In genomic region chr7:144835668-144836544, GRCh38 we compare ENCODE assay signal across 8 cellular contexts. TPM values are rescaled to one million over a fixed set of nuclear protein-coding genes. Genes with fewer than 3 reads are reported as not detected.
DNase-seq lines count a peak whose midpoint lies in the region; TF ChIP-seq lines count a peak whose summit lies in the region.

TPK1 (minus strand) TSS chr7:144836053; CDS start chr7:144835602, 451 bp downstream.

- H3K4ac ChIP-seq in H9 (ENCODE audit: low read depth, low read length): no peak within 1 kb of the TSS

- no peak within 1 kb of the TSS for H4K5ac ChIP-seq in H9 (ENCODE audit: insufficient read length, low read depth, low read length)

- H3K18ac ChIP-seq in H9 (ENCODE audit: insufficient read length, low read depth, low read length): peak within 1 kb of the TSS; percentile 67

- peak within 1 kb of the TSS; percentile 60 for H3K9ac ChIP-seq in H9 (ENCODE audit: extremely low read depth, insufficient read length, low read length)

- no peaks in the 10 kb centered on the region for H3K79me2 ChIP-seq in H9 (ENCODE audit: insufficient read depth, low read length)

- H3K4me3 Mint-ChIP-seq in H9: peak within 1 kb of the TSS; percentile 84 to 98

- no peak within 1 kb of the TSS for H4K8ac ChIP-seq in H9 (replicated peaks; ENCODE audit: insufficient read length, low read depth, low read length)

- H2AFZ ChIP-seq in H9 (ENCODE audit: low read length) (peak within 1 kb of the TSS; percentile 81), neuron (ENCODE audit: low read depth, low read length) (peak within 1 kb of the TSS; percentile 98)

- WGBS in H9 (ENCODE audit: extremely low coverage, insufficient read length, low lambda C conversion rate): no CpG with 5 or more reads among the region's 81 CpGs

- H3K23me2 ChIP-seq in H9 (ENCODE audit: insufficient read length, low read depth, low read length, poor library complexity, severe bottlenecking): peaks cover 7% of the 10 kb centered on the region

- H3K79me1 ChIP-seq in H9 (ENCODE audit: insufficient read depth, low read depth, low read length, poor library complexity, severe bottlenecking): no peaks in the 10 kb centered on the region

- DNase-seq in GDM1 (lab: John Stamatoyannopoulos, UW) (peak; percentile 88), H9 (peak; percentile 96), MG63 (peak; percentile 91), SK-MEL-5 (ENCODE audit: low read depth, low spot score) (peak; percentile 92), foreskin melanocyte (peak; percentile 82), stromal cell of bone marrow (ENCODE audit: low read depth) (peak; percentile 81)
- DNase-seq in activated naive CD4-positive, alpha-beta T cell treated with Interleukin-2 at 50 U/mL for 16 hours: peak; percentile 91

- H2BK20ac ChIP-seq in H9 (ENCODE audit: low read depth, low read length, poor library complexity, severe bottlenecking): no peak within 1 kb of the TSS

- no peak within 1 kb of the TSS for H3T11ph ChIP-seq in H9 (ENCODE audit: low read length)

- H3K4me1 Mint-ChIP-seq in H9: peaks cover 3 to 6% of the 10 kb centered on the region in 2 experiments; a peak in 2 of 4 replicates

- peak within 1 kb of the TSS; percentile 82 to 96 (median 93); a peak in 6 of 7 replicates for H3K27ac Mint-ChIP-seq in H9

- no peak within 1 kb of the TSS; the same call in none of the 2 replicates for H3K14ac ChIP-seq in H9 (ENCODE audit: insufficient read depth, low read length)

- H3K9me3 ChIP-seq in H9 (ENCODE audit: control insufficient read depth, low read depth, low read length) (no peaks in the 10 kb centered on the region), MG63 (no peaks in the 10 kb centered on the region; the same call in 1 of the 2 replicates), neuron (ENCODE audit: low read length) (no peaks in the 10 kb centered on the region)

- H3K9me3 Mint-ChIP-seq in H9: peaks cover 0 to 12% of the 10 kb centered on the region in 2 experiments; a peak in 1 of 5 replicates

- H3K36me3 Mint-ChIP-seq in H9 (ENCODE audit: insufficient read depth in 1 of 3, low read depth in 3 of 3): peaks cover 0 to 9% (median 0%) of the 10 kb centered on the region in 3 experiments; a peak in 2 of 7 replicates

- no peak within 1 kb of the TSS for H2BK15ac ChIP-seq in H9 (ENCODE audit: low read depth, low read length)

- H4K91ac ChIP-seq in H9 (ENCODE audit: insufficient read length, low read depth, low read length): no peak within 1 kb of the TSS

- no peaks in the 10 kb centered on the region for H3K27me3 ChIP-seq in H9 (ENCODE audit: insufficient read depth, low read length)
- no peaks in the 10 kb centered on the region for H3K27me3 ChIP-seq in MG63
- H3K27me3 ChIP-seq in neuron (ENCODE audit: insufficient read depth, low read length): no peaks in the 10 kb centered on the region

- H2BK120ac ChIP-seq in H9 (ENCODE audit: low read depth, low read length, poor library complexity, severe bottlenecking): no peak within 1 kb of the TSS

- H3K27me3 Mint-ChIP-seq in H9 (ENCODE audit: low read depth): peaks cover 6% of the 10 kb centered on the region

- no peak within 1 kb of the TSS for H3K56ac ChIP-seq in H9 (ENCODE audit: insufficient read length, low read depth, low read length)

- H2BK5ac ChIP-seq in H9 (ENCODE audit: insufficient read length, low read length): no peak within 1 kb of the TSS

- no peaks in the 10 kb centered on the region for H4K20me1 ChIP-seq in H9 (ENCODE audit: control insufficient read depth, insufficient read depth, insufficient read length)

- H2BK12ac ChIP-seq in H9 (ENCODE audit: insufficient read length, low read depth, low read length): no peak within 1 kb of the TSS

- H3K4me1 ChIP-seq in H9 (ENCODE audit: insufficient read depth, low read length) (no peaks in the 10 kb centered on the region), neuron (ENCODE audit: insufficient read depth, low read length) (peaks cover 3% of the 10 kb centered on the region)

- in situ Hi-C loops in SK-MEL-5 (cut with HindIII; ENCODE audit: low pct_unique_long_range_greater_than_20kb, low sequenced_read_pairs): loop anchor here (10.0 kb wide), 1 partner anchor 91 kb away; no protein-coding TSS in a partner anchor

- H2AK5ac ChIP-seq in H9 (ENCODE audit: insufficient read length, low read length): no peak within 1 kb of the TSS

- H3K4me3 ChIP-seq in MG63 (peak within 1 kb of the TSS; percentile 61), neuron (ENCODE audit: low read length) (peak within 1 kb of the TSS; percentile 78)

- no peaks in the 10 kb centered on the region for H3K36me3 ChIP-seq in MG63
- H3K36me3 ChIP-seq in neuron (ENCODE audit: insufficient read depth, low read length): no peaks in the 10 kb centered on the region

- H3K27ac ChIP-seq in H9 (ENCODE audit: insufficient read length, low read depth, low read length): peak within 1 kb of the TSS; percentile 42

- no peak within 1 kb of the TSS for H3K23ac ChIP-seq in H9 (ENCODE audit: insufficient read length, low read depth, low read length)

- TF ChIP-seq CTCF in H9 (conservative IDR thresholded peaks at IDR 0.05): no peak

- peak within 1 kb of the TSS; percentile 92 for H3K4me2 ChIP-seq in H9 (ENCODE audit: insufficient read depth, insufficient read length, low read length)

RNA-seq across cellular contexts. Expression of gene TPK1, which starts in this region (rescaled TPM):
- 3.1 and 4.2 TPM in 2 replicates for total RNA-seq in H9 (2021)
- total RNA-seq in MG63 (2014; rRNA removed; shearing (Covaris generic); ENCODE audit: low replicate concordance): 3.5 and 8.0 TPM in 2 replicates
- total RNA-seq in SK-MEL-5 (2014; rRNA removed; shearing (Covaris generic)): 2.1 and 3.4 TPM in 2 replicates
- 0.68 and 0.85 TPM in 2 replicates for polyA plus RNA-seq in SK-MEL-5 (2015; cell fraction: cytosol; rRNA removed)
- polyA plus RNA-seq in SK-MEL-5 (2015; cell fraction: nucleus; rRNA removed): 9.6 and 15.2 TPM in 2 replicates

Comparison
In these comparisons a context has a peak if more than half of its experiments do, and no peak if none do; other contexts are left out.
1. Peak in every context shown above with its lines: DNase-seq, H3K4me3 ChIP-seq and H3K27ac ChIP-seq.